In genomic region chr3:179438836-179439235, GRCh38 we compare ENCODE assay signal across 13 cellular contexts. TPM values are rescaled to one million over a fixed set of nuclear protein-coding genes. Genes with fewer than 3 reads are reported as not detected.
DNase-seq lines count a peak whose midpoint lies in the region; ATAC-seq, FAIRE-seq and TF ChIP-seq lines count a peak whose summit lies in the region.
"Had no signal": no experiment of that assay in that cellular context is flagged by ENCODE, and none has a peak within 500 bp of the region (broad histone marks: within the 10 kb centered on the region; RNA-seq: fewer than 3 reads in every experiment).

No MANE protein-coding gene starts in this region.

- H3K4me3 Mint-ChIP-seq in activated T-cell treated with anti-CD3 and anti-CD28 coated beads, Interleukin-2, amount 50 U/mL, for 72 hours = no peak overlapping the region
- no peak overlapping the region for H3K4me3 Mint-ChIP-seq in neural progenitor cell

- TF ChIP-seq POLR2A in GM12878 (IDR thresholded peaks at IDR 0.05; ENCODE audit: low read depth, low read length) (no peak), sigmoid colon (IDR thresholded peaks at IDR 0.05) (no peak)

- DNase-seq in GM12878 (ENCODE audit: low read depth, low spot score) = peak; percentile 57
- no peak for DNase-seq in A673 (ENCODE audit: low spot score)
- DNase-seq in activated T-cell treated with anti-CD3 and anti-CD28 coated beads, Interleukin-2, amount 50 U/mL, for 72 hours = no peak
- no peak for DNase-seq in sigmoid colon
- DNase-seq in neural progenitor cell (ENCODE audit: low spot score) = no peak
- DNase-seq: DMS153, IMR-90 had no signal

- TF ChIP-seq RAD21 in GM12878 (IDR thresholded peaks at IDR 0.05; ENCODE audit: insufficient read depth, low read depth, low read length) = no peak

- H3F3A ChIP-seq in neural progenitor cell (ENCODE audit: low read depth) = no peaks in the 10 kb centered on the region

- CTCF ChIA-PET in GM12878 (lab: Yijun Ruan, JAX) = interaction anchor here (0.5 kb wide), 1 partner anchor 48 kb away, joined by 3 read pairs; no protein-coding TSS in a partner anchor
- CTCF ChIA-PET in A673 (lab: Charles Lee) = no interaction called here

- no peaks in the 10 kb centered on the region for H3K4me1 Mint-ChIP-seq in activated T-cell treated with anti-CD3 and anti-CD28 coated beads, Interleukin-2, amount 50 U/mL, for 72 hours (ENCODE audit: low read depth)
- peaks cover 12% of the 10 kb centered on the region for H3K4me1 Mint-ChIP-seq in neural progenitor cell

- H3K4me3 ChIP-seq in GM12878 (no peak overlapping the region), A673 (ENCODE audit: low read depth, low read length, poor library complexity, severe bottlenecking) (no peak overlapping the region), sigmoid colon (no peak overlapping the region), neural progenitor cell (no peak overlapping the region)
- H3K4me3 ChIP-seq: skin epidermis had no signal

- no peaks in the 10 kb centered on the region for H3K9me3 Mint-ChIP-seq in activated T-cell treated with anti-CD3 and anti-CD28 coated beads, Interleukin-2, amount 50 U/mL, for 72 hours
- H3K9me3 Mint-ChIP-seq in neural progenitor cell = no peaks in the 10 kb centered on the region

- H3K4me1 ChIP-seq in GM12878 (ENCODE audit: control insufficient read depth, insufficient read depth, low read length) (peaks cover 11% of the 10 kb centered on the region), A673 (ENCODE audit: insufficient read depth, low read length, poor library complexity, severe bottlenecking) (peaks cover 26% of the 10 kb centered on the region), sigmoid colon (peaks cover 0 to 35% (median 3%) of the 10 kb centered on the region in 4 donors), neural progenitor cell (peaks cover 12% of the 10 kb centered on the region)

- in situ Hi-C loops in GM12878 (cut with MboI) = no loop called here

- POLR2A ChIA-PET in GM12878 (lab: Charles Lee) = no interaction called here
- POLR2A ChIA-PET in A673 (lab: Charles Lee; ENCODE audit: low non-redundant PET) = no interaction called here

- H3K9me3 ChIP-seq in GM12878 (replicated peaks; ENCODE audit: control insufficient read depth, insufficient read depth, low read length) (no peaks in the 10 kb centered on the region), A673 (ENCODE audit: low read depth, low read length, poor library complexity, severe bottlenecking) (no peaks in the 10 kb centered on the region), sigmoid colon (no peaks in the 10 kb centered on the region), neural progenitor cell (ENCODE audit: low read depth) (no peaks in the 10 kb centered on the region)

- H3K27ac ChIP-seq in GM12878 (ENCODE audit: control insufficient read depth, insufficient read depth) (no peak overlapping the region), A673 (ENCODE audit: low read depth, low read length, poor library complexity, severe bottlenecking) (no peak overlapping the region), sigmoid colon (no peak overlapping the region), neural progenitor cell (no peak overlapping the region)

- no peaks in the 10 kb centered on the region for H3K36me3 Mint-ChIP-seq in activated T-cell treated with anti-CD3 and anti-CD28 coated beads, Interleukin-2, amount 50 U/mL, for 72 hours (ENCODE audit: insufficient read depth in 2 of 2)
- H3K36me3 Mint-ChIP-seq in neural progenitor cell = no peaks in the 10 kb centered on the region

- TF ChIP-seq EP300 in GM12878 (IDR thresholded peaks at IDR 0.05; ENCODE audit: borderline replicate concordance in 1 of 2, control insufficient read depth in 1 of 2, low read depth in 2 of 2, low read length in 2 of 2) = no peak
- no peak for TF ChIP-seq EP300 in sigmoid colon (IDR thresholded peaks at IDR 0.05)

- no peaks in the 10 kb centered on the region for H3K36me3 ChIP-seq in GM12878 (ENCODE audit: control insufficient read depth in 2 of 2, insufficient read depth in 2 of 2, low read length in 1 of 2)
- no peaks in the 10 kb centered on the region for H3K36me3 ChIP-seq in A673 (ENCODE audit: insufficient read depth, low read length, poor library complexity, severe bottlenecking)
- H3K36me3 ChIP-seq in sigmoid colon = no peaks in the 10 kb centered on the region
- no peaks in the 10 kb centered on the region for H3K36me3 ChIP-seq in neural progenitor cell

- H3K27me3 Mint-ChIP-seq in activated T-cell treated with anti-CD3 and anti-CD28 coated beads, Interleukin-2, amount 50 U/mL, for 72 hours (ENCODE audit: low read depth) = no peaks in the 10 kb centered on the region
- no peaks in the 10 kb centered on the region for H3K27me3 Mint-ChIP-seq in neural progenitor cell (ENCODE audit: insufficient read depth, low read depth)

- SMC1A ChIA-PET in GM12878 (lab: Charles Lee; ENCODE audit: uncharacterized antibody, unreplicated experiment) = no interaction called here

- H3K4me2 ChIP-seq in GM12878 (ENCODE audit: control insufficient read depth, insufficient read depth) (peak overlapping the region; percentile 17), neural progenitor cell (no peak overlapping the region)

- H4K20me1 ChIP-seq in GM12878 (ENCODE audit: control insufficient read depth, insufficient read depth) (no peaks in the 10 kb centered on the region), neural progenitor cell (ENCODE audit: low read depth) (peaks cover 33% of the 10 kb centered on the region)

- BruUV-seq in GM12878 (replicated peaks; lab: Mats Ljungman, UMichigan) = no TSS peak
- BruUV-seq in A673 (replicated peaks; lab: Mats Ljungman, UMichigan) = no TSS peak

- TF ChIP-seq CTCF in GM12878 (IDR thresholded peaks at IDR 0.05 in 2 of 3, conservative IDR thresholded peaks at IDR 0.05 in 1 of 3; ENCODE audit: control insufficient read depth in 2 of 3, extremely low read depth in 1 of 3, insufficient read depth in 1 of 3, low read depth in 3 of 3, low read length in 3 of 3) (no peak), A673 (conservative IDR thresholded peaks at IDR 0.05; ENCODE audit: low read depth, low read length) (no peak), sigmoid colon (IDR thresholded peaks at IDR 0.05) (no peak), neural progenitor cell (IDR thresholded peaks at IDR 0.05) (no peak)

- under 1% methylated on average over 5 of the region's 5 CpGs for WGBS in GM12878 (ENCODE audit: insufficient coverage, insufficient replicate concordance, low lambda C conversion rate, missing lambda C conversion rate)
- WGBS in sigmoid colon, 2 donors = 28 to 41% methylated on average over 5 of the region's 5 CpGs

- peak; percentile 89 for ATAC-seq in GM18498 (IDR thresholded peaks at IDR 0.05; ENCODE audit: unreplicated experiment)
- ATAC-seq in GM21367 (IDR thresholded peaks at IDR 0.05; ENCODE audit: unreplicated experiment) = peak; percentile 96
- ATAC-seq in HG03097 (IDR thresholded peaks at IDR 0.05; ENCODE audit: low FRiP score, unreplicated experiment) = peak; percentile 80
- peak; percentile 83 for ATAC-seq in GM12878
- no peak for ATAC-seq in activated T-cell treated with anti-CD3 and anti-CD28 coated beads, Interleukin-2, amount 50 U/mL, for 72 hours (replicated peaks in 1 of 2)
- ATAC-seq: Right ventricle myocardium inferior had no signal

- RAD21 ChIA-PET in GM12878 (lab: Charles Lee; ENCODE audit: unreplicated experiment) = no interaction called here

- H3K27me3 ChIP-seq in GM12878 (replicated peaks in 1 of 2; ENCODE audit: control insufficient read depth in 2 of 2, insufficient read depth in 2 of 2, low read length in 1 of 2) = no peaks in the 10 kb centered on the region
- H3K27me3 ChIP-seq in A673 (replicated peaks; ENCODE audit: insufficient read depth, low read depth, low read length, poor library complexity) = no peaks in the 10 kb centered on the region
- no peaks in the 10 kb centered on the region for H3K27me3 ChIP-seq in sigmoid colon
- H3K27me3 ChIP-seq in neural progenitor cell = no peaks in the 10 kb centered on the region

- H3K79me2 ChIP-seq in GM12878 (ENCODE audit: control insufficient read depth, insufficient read depth, low read length) (no peaks in the 10 kb centered on the region), neural progenitor cell (ENCODE audit: low read depth) (peaks cover 75% of the 10 kb centered on the region)

- no peak overlapping the region for H3K27ac Mint-ChIP-seq in activated T-cell treated with anti-CD3 and anti-CD28 coated beads, Interleukin-2, amount 50 U/mL, for 72 hours
- H3K27ac Mint-ChIP-seq in neural progenitor cell = no peak overlapping the region

- H2AFZ ChIP-seq in GM12878 (ENCODE audit: control insufficient read depth, low read depth, low read length) = peak overlapping the region; percentile 61
- no peak overlapping the region for H2AFZ ChIP-seq in neural progenitor cell (replicated peaks)

- peak; percentile 85 for FAIRE-seq in GM12878 (lab: Jason Lieb, UNC)
- FAIRE-seq: islet of Langerhans had no signal

- intact Hi-C loops in GM12878 (cut with micrococcal nuclease; ENCODE audit: unreplicated experiment) (no loop called here), A673 (cut with micrococcal nuclease; ENCODE audit: unreplicated experiment) (no loop called here), sigmoid colon (cut with DNase I) (no loop called here)

- no peak overlapping the region for H3K9ac ChIP-seq in GM12878 (ENCODE audit: control insufficient read depth, insufficient read depth, low read length)
- H3K9ac ChIP-seq in neural progenitor cell = no peak overlapping the region

RNA-seq across cellular contexts. Expression of gene GNB4, which starts 12.4 kb away (rescaled TPM):
- total RNA-seq in GM12878 (2013; cell fraction: nucleolus; rRNA removed) = 0.31 and 0.51 TPM in 2 replicates
- total RNA-seq in GM12878 (2014; rRNA removed) (1.9 and 3.0 TPM in 2 replicates), GM12878 (2014; rRNA removed; fragmentation: Illumina TruSeq; extraction: Trizol) (2.3 and 3.4 TPM in 2 replicates), GM12878 (2021) (2.4 and 3.1 TPM in 2 replicates), A673 (2021) (75.2 and 83.3 TPM in 2 replicates), sigmoid colon (10 to 100 TPM; 32.5 to 44.3 (median 37.4) TPM), neural progenitor cell (ENCODE audit: low replicate concordance) (43.5 and 74.6 TPM in 2 replicates)
- polyA plus RNA-seq in GM12878 (2011; ENCODE audit: low read depth) = 0.94 TPM
- polyA plus RNA-seq in GM12878 (2011; rRNA removed) (0.14 and 0.20 TPM in 2 replicates), GM12878 (2014; fragmentation: Illumina TruSeq; extraction: Trizol) (2.1 and 2.6 TPM in 2 replicates), GM12878 (2014; fragmentation: Nextera tagmentation; extraction: Ambion mirVana) (1 to 10 TPM in 1 of 2 experiments, under 1 TPM in 1; 0.91 to 1.0 TPM), GM12878 (2014; rRNA removed) (1.6 and 1.7 TPM in 2 replicates), GM12878 (2016; fragmentation: Nextera tagmentation; extraction: Ambion mirVana) (1 to 10 TPM; 1.3 to 2.6 TPM), sigmoid colon (1 to 10 TPM; 3.6 to 7.9 (median 4.4) TPM)
- 0.03 TPM in 2 replicates for polyA plus RNA-seq in GM12878 (2011; cell fraction: cytosol; rRNA removed)
- 0.03 TPM in 1 of 2 replicates, not detected in the other for polyA plus RNA-seq in GM12878 (2011; cell fraction: nucleus; rRNA removed)
- polyA plus RNA-seq in GM12878 (2012) = 1.7 and 1.8 TPM in 2 replicates
- polyA minus RNA-seq in GM12878 (2011; rRNA and poly(A)+ RNA removed) = 0.36 TPM in 1 of 2 replicates, not detected in the other
- polyA minus RNA-seq in GM12878 (2011; cell fraction: cytosol; rRNA and poly(A)+ RNA removed) = 2.1 TPM in 1 of 2 replicates, not detected in the other
- polyA minus RNA-seq in GM12878 (2011; cell fraction: nucleus; rRNA and poly(A)+ RNA removed) = 0.12 and 0.19 TPM in 2 replicates
- under 1 TPM; 0.39 to 0.60 TPM for total RNA-seq in activated T-cell treated with anti-CD3 and anti-CD28 coated beads, Interleukin-2, amount 50 U/mL, for 72 hours

Comparison
In these comparisons a context has a peak if more than half of its experiments do, and no peak if none do; other contexts are left out.
1. ATAC-seq: peak in GM18498 (single experiment), GM21367 (single experiment), HG03097 (single experiment) and GM12878 (single experiment); none in activated T-cell treated with anti-CD3 and anti-CD28 coated beads, Interleukin-2, amount 50 U/mL, for 72 hours (0 of 2).
2. RNA of gene GNB4, which starts 12.4 kb away (total RNA-seq): 75.2 to 83.3 TPM in A673, 43.5 to 74.6 TPM in neural progenitor cell and 32.5 to 44.3 TPM in sigmoid colon; 0.31 to 3.4 TPM in GM12878 and 0.39 to 0.60 TPM in activated T-cell treated with anti-CD3 and anti-CD28 coated beads, Interleukin-2, amount 50 U/mL, for 72 hours; every median in the first group is over 4 times any median in the second.